8 cellular contexts compared by ENCODE assay signal in the genomic region with DNA sequence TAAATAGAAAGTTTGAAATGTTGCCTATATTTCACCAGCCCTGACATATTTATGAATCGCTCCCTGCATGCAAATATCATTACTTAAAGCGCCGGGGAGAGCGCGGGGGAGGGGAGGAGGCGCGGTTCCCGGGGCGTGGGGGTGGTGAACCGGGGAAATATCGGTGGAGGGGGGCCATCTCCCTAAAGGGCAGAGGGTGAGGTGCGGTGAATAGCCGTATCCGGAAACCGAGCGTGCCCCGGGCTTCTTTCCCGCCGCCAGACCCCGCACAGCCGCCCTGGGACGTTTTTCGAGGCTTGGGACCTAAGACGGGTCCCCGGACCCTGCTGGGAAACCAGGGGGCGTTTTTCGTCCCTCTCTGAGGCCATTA. TPM values are rescaled to one million over a fixed set of nuclear protein-coding genes. Genes with fewer than 3 reads are reported as not detected.
A peak's percentile ranks its signal among the peaks of the same experiment; 100 is the strongest.
DNase-seq lines count a peak whose midpoint lies in the region; ATAC-seq and TF ChIP-seq lines count a peak whose summit lies in the region.

No MANE protein-coding gene starts in this region.

- peak overlapping the region; percentile 92 for H3K4me3 Mint-ChIP-seq in Caco-2 (ENCODE audit: unreplicated experiment)

- CTCF ChIA-PET in Caco-2 (lab: Charles Lee) (no interaction called here), RWPE1 (lab: Yijun Ruan, JAX) (interaction anchor here (0.6 to 0.9 kb wide), 3 partner anchors 8 to 261 kb away, joined by 3 read pairs; a partner anchor contains a TSS)

- no peaks in the 10 kb centered on the region for H3K27me3 Mint-ChIP-seq in Caco-2 (ENCODE audit: insufficient read depth, unreplicated experiment)

- H3K27me3 ChIP-seq in Caco-2 (replicated peaks; ENCODE audit: control insufficient read depth, insufficient read depth, low read length) = no peaks in the 10 kb centered on the region
- no peaks in the 10 kb centered on the region for H3K27me3 ChIP-seq in prostate gland (replicated peaks; ENCODE audit: insufficient read depth)

- TF ChIP-seq POLR2A in prostate gland (IDR thresholded peaks at IDR 0.05) = no peak

- H3K9me3 ChIP-seq in Caco-2 (no peaks in the 10 kb centered on the region), prostate gland (no peaks in the 10 kb centered on the region)

- POLR2A ChIA-PET in Caco-2 (lab: Charles Lee) (interaction anchor here (1.1 kb wide), 1 partner anchor 87 kb away, joined by 5 read pairs; no protein-coding TSS in a partner anchor), RWPE1 (lab: Yijun Ruan, JAX; ENCODE audit: low non-redundant PET) (interaction anchor here (0.7 kb wide), 1 partner anchor 170 kb away, joined by 3 read pairs; no protein-coding TSS in a partner anchor)

- TF ChIP-seq CTCF in Caco-2 (IDR thresholded peaks at IDR 0.05; ENCODE audit: insufficient read depth in 1 of 2, low read depth in 1 of 2, low read length in 1 of 2, severe bottlenecking in 1 of 2, unreplicated experiment in 1 of 2) = no peak
- TF ChIP-seq CTCF in RWPE1 (conservative IDR thresholded peaks at IDR 0.05; ENCODE audit: low read depth) = no peak
- TF ChIP-seq CTCF in fibroblast of the aortic adventitia (IDR thresholded peaks at IDR 0.05; ENCODE audit: insufficient read depth, low read length) = no peak
- TF ChIP-seq CTCF in prostate gland (IDR thresholded peaks at IDR 0.05) = no peak

- no peak for ATAC-seq in GM21423 (IDR thresholded peaks at IDR 0.05; ENCODE audit: unreplicated experiment)

- H3K4me1 Mint-ChIP-seq in Caco-2 (ENCODE audit: low read depth, unreplicated experiment) = peaks cover 14% of the 10 kb centered on the region

- 5% methylated on average over 27 of the region's 27 CpGs for WGBS in prostate gland

- peak overlapping the region; percentile 67 for H3K4me3 ChIP-seq in Caco-2 (ENCODE audit: low read depth, low read length)
- H3K4me3 ChIP-seq in fibroblast of the aortic adventitia (ENCODE audit: low read depth, low read length) = peak overlapping the region; percentile 78
- peak overlapping the region; percentile 54 to 79 for H3K4me3 ChIP-seq in prostate gland

- no peaks in the 10 kb centered on the region for H3K9me3 Mint-ChIP-seq in Caco-2 (ENCODE audit: unreplicated experiment)

- intact Hi-C loops in Caco-2 (cut with micrococcal nuclease; ENCODE audit: unreplicated experiment) (loop anchor here (10.0 kb wide), 4 partner anchors 216 to 1136 kb away; no protein-coding TSS in a partner anchor), prostate gland (cut with DNase I) (loop anchor here (5.0 to 10.0 kb wide), 3 partner anchors 64 to 1696 kb away; no protein-coding TSS in a partner anchor)

- H3K4me1 ChIP-seq in Caco-2 = peaks cover 15% of the 10 kb centered on the region
- peaks cover 9% of the 10 kb centered on the region for H3K4me1 ChIP-seq in prostate gland (replicated peaks)

- peaks cover 67% of the 10 kb centered on the region for H3K36me3 Mint-ChIP-seq in Caco-2 (ENCODE audit: insufficient read depth, unreplicated experiment)

- no TSS peak for BruUV-seq in Caco-2 (replicated peaks; lab: Mats Ljungman, UMichigan)

- H3K36me3 ChIP-seq in Caco-2 (ENCODE audit: control insufficient read depth, insufficient read depth, low read length) = no peaks in the 10 kb centered on the region
- no peaks in the 10 kb centered on the region for H3K36me3 ChIP-seq in prostate gland

- H3K27ac Mint-ChIP-seq in Caco-2 (ENCODE audit: unreplicated experiment) = peak overlapping the region; percentile 79

- DNase-seq in Caco-2 (no peak), RWPE1 (ENCODE audit: low spot score) (no peak), fibroblast of the aortic adventitia (ENCODE audit: low read depth) (no peak), prostate gland (ENCODE audit: low spot score) (peak; percentile 19), glomerular visceral epithelial cell (ENCODE audit: extremely low spot score) (no peak), HuH-7.5 (ENCODE audit: low spot score) (no peak), iPS-NIHi11 (ENCODE audit: low spot score) (no peak)

- H3K27ac ChIP-seq in RWPE1 (peak overlapping the region; percentile 73), prostate gland (peak overlapping the region; percentile 98 to 99)

RNA-seq across cellular contexts. Expression of a gene that starts 6.9 kb away (rescaled TPM):
- total RNA-seq in Caco-2 (2022) (35.5 and 35.7 TPM in 2 replicates), fibroblast of the aortic adventitia (ENCODE audit: low replicate concordance) (21.7 and 29.8 TPM in 2 replicates), prostate gland (10 to 100 TPM; 23.9 to 33.7 TPM)

RNA-seq across cellular contexts. Expression of a gene that starts 22.9 kb away (rescaled TPM):
- 18.5 and 21.6 TPM in 2 replicates for total RNA-seq in Caco-2 (2022)
- total RNA-seq in fibroblast of the aortic adventitia (ENCODE audit: low replicate concordance) = 3.6 and 6.3 TPM in 2 replicates
- total RNA-seq in prostate gland = 10 to 100 TPM in 1 of 2 donors, 1 to 10 TPM in 1; 9.6 to 12.6 TPM
